Comparison of ENCODE assay signal across 1 cellular context in the genomic region with DNA sequence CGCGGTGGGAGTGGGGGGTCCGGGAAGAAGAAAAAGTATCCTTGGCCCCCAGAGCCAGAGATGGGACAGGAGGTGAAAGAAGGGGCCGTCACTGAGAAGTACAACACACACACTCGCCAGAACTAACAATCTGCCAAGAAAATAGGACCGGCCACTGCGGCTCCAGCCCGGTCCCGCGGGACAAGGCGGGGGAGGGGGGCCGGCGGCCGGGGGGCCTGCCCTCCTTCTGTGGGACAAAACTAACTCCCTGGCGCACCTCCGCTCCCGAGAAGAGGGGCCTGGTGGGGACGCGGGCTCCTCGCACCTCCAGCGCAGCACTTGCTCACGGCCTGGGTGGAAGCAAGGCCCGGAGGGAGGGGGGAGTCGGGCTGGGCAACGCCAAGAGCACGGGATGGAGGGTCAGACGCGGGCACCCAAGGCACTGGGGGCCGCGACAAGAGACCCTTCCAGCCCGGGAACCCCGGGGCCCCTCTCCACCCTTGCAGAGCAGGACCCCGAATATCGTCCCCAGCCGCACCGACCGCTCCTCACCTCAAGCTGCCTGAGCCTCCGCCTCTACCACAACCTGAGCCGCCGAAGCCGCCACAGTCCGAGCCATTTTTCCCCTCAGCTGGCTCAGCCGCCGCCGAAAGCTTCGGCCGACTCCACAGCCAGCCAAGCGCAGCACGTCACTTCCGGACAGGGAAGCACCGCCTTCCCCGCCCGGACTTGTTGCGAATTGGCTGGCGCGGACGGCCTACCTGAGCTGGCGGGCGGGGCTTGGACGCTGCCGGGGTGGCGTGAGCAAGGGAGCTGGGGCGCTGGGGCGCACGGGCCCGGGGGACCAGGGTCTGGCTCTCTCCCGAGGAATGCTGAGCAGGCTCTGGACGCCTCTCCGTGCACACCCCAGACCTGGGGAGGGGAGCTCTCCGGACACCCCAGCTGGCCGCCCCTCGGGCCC.
TF ChIP-seq lines count a peak whose summit lies in the region.

A gene with protein sequence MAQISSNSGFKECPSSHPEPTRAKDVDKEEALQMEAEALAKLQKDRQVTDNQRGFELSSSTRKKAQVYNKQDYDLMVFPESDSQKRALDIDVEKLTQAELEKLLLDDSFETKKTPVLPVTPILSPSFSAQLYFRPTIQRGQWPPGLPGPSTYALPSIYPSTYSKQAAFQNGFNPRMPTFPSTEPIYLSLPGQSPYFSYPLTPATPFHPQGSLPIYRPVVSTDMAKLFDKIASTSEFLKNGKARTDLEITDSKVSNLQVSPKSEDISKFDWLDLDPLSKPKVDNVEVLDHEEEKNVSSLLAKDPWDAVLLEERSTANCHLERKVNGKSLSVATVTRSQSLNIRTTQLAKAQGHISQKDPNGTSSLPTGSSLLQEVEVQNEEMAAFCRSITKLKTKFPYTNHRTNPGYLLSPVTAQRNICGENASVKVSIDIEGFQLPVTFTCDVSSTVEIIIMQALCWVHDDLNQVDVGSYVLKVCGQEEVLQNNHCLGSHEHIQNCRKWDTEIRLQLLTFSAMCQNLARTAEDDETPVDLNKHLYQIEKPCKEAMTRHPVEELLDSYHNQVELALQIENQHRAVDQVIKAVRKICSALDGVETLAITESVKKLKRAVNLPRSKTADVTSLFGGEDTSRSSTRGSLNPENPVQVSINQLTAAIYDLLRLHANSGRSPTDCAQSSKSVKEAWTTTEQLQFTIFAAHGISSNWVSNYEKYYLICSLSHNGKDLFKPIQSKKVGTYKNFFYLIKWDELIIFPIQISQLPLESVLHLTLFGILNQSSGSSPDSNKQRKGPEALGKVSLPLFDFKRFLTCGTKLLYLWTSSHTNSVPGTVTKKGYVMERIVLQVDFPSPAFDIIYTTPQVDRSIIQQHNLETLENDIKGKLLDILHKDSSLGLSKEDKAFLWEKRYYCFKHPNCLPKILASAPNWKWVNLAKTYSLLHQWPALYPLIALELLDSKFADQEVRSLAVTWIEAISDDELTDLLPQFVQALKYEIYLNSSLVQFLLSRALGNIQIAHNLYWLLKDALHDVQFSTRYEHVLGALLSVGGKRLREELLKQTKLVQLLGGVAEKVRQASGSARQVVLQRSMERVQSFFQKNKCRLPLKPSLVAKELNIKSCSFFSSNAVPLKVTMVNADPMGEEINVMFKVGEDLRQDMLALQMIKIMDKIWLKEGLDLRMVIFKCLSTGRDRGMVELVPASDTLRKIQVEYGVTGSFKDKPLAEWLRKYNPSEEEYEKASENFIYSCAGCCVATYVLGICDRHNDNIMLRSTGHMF (N-terminal part only) (minus strand): TSS at position 670 of the 940 bp plus-strand sequence. CDS start 38,245 bp downstream, outside the sequence.

TF ChIP-seq in HepG2, 621 proteins besides CTCF, POLR2A, EP300 and RAD21 (continued from another document and continues in another):
- TF ChIP-seq SRSF9 (IDR thresholded peaks at IDR 0.05; ENCODE audit: borderline replicate concordance, insufficient read depth, low read depth, low read length, poor library complexity, severe bottlenecking) (no peak), NFKB2 (CRISPR knock-in tag; IDR thresholded peaks at IDR 0.05; ENCODE audit: borderline replicate concordance) (no peak; the same call in 1 of the 2 replicates), KLF9 (CRISPR knock-in tag; IDR thresholded peaks at IDR 0.05; ENCODE audit: low read depth) (no peak), KLF11 (CRISPR knock-in tag; IDR thresholded peaks at IDR 0.05) (0 out of 2 replicates have a peak, but pooled peaks have one; percentile 65), RBM39 (IDR thresholded peaks at IDR 0.05; ENCODE audit: low read depth, low read length, poor library complexity, severe bottlenecking) (peak; percentile 90), RFX5 (IDR thresholded peaks at IDR 0.05; ENCODE audit: low read depth, low read length) (no peak), ZFP90 (CRISPR knock-in tag; IDR thresholded peaks at IDR 0.05; ENCODE audit: borderline replicate concordance) (no peak; the same call in 1 of the 2 replicates), TOPORS (CRISPR knock-in tag; IDR thresholded peaks at IDR 0.05) (no peak), IKZF4 (CRISPR knock-in tag; IDR thresholded peaks at IDR 0.05; ENCODE audit: borderline replicate concordance, low read depth, not compliant biosample characterization) (peak; percentile 47), PLRG1 (conservative IDR thresholded peaks at IDR 0.05) (no peak), HDAC2 (CRISPR knock-in tag; IDR thresholded peaks at IDR 0.05) (no peak), AGO2 (optimal IDR thresholded peaks at IDR 0.05; ENCODE audit: low read depth, low read length) (peak; percentile 65)
- TF ChIP-seq, protein P1, sequence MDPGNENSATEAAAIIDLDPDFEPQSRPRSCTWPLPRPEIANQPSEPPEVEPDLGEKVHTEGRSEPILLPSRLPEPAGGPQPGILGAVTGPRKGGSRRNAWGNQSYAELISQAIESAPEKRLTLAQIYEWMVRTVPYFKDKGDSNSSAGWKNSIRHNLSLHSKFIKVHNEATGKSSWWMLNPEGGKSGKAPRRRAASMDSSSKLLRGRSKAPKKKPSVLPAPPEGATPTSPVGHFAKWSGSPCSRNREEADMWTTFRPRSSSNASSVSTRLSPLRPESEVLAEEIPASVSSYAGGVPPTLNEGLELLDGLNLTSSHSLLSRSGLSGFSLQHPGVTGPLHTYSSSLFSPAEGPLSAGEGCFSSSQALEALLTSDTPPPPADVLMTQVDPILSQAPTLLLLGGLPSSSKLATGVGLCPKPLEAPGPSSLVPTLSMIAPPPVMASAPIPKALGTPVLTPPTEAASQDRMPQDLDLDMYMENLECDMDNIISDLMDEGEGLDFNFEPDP (CRISPR knock-in tag; conservative IDR thresholded peaks at IDR 0.05): no peak
- TF ChIP-seq, protein P2, sequence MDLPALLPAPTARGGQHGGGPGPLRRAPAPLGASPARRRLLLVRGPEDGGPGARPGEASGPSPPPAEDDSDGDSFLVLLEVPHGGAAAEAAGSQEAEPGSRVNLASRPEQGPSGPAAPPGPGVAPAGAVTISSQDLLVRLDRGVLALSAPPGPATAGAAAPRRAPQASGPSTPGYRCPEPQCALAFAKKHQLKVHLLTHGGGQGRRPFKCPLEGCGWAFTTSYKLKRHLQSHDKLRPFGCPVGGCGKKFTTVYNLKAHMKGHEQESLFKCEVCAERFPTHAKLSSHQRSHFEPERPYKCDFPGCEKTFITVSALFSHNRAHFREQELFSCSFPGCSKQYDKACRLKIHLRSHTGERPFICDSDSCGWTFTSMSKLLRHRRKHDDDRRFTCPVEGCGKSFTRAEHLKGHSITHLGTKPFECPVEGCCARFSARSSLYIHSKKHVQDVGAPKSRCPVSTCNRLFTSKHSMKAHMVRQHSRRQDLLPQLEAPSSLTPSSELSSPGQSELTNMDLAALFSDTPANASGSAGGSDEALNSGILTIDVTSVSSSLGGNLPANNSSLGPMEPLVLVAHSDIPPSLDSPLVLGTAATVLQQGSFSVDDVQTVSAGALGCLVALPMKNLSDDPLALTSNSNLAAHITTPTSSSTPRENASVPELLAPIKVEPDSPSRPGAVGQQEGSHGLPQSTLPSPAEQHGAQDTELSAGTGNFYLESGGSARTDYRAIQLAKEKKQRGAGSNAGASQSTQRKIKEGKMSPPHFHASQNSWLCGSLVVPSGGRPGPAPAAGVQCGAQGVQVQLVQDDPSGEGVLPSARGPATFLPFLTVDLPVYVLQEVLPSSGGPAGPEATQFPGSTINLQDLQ (CRISPR knock-in tag; IDR thresholded peaks at IDR 0.05): peak; percentile 32; the same call in 1 of the 2 replicates
- TF ChIP-seq, protein P3, sequence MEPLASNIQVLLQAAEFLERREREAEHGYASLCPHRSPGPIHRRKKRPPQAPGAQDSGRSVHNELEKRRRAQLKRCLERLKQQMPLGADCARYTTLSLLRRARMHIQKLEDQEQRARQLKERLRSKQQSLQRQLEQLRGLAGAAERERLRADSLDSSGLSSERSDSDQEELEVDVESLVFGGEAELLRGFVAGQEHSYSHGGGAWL (CRISPR knock-in tag; IDR thresholded peaks at IDR 0.05): peak; percentile 72; the same call in 1 of the 2 replicates
- TF ChIP-seq, protein P4, sequence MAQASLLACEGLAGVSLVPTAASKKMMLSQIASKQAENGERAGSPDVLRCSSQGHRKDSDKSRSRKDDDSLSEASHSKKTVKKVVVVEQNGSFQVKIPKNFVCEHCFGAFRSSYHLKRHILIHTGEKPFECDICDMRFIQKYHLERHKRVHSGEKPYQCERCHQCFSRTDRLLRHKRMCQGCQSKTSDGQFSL (CRISPR knock-in tag; IDR thresholded peaks at IDR 0.05): no peak
- TF ChIP-seq, protein P5, sequence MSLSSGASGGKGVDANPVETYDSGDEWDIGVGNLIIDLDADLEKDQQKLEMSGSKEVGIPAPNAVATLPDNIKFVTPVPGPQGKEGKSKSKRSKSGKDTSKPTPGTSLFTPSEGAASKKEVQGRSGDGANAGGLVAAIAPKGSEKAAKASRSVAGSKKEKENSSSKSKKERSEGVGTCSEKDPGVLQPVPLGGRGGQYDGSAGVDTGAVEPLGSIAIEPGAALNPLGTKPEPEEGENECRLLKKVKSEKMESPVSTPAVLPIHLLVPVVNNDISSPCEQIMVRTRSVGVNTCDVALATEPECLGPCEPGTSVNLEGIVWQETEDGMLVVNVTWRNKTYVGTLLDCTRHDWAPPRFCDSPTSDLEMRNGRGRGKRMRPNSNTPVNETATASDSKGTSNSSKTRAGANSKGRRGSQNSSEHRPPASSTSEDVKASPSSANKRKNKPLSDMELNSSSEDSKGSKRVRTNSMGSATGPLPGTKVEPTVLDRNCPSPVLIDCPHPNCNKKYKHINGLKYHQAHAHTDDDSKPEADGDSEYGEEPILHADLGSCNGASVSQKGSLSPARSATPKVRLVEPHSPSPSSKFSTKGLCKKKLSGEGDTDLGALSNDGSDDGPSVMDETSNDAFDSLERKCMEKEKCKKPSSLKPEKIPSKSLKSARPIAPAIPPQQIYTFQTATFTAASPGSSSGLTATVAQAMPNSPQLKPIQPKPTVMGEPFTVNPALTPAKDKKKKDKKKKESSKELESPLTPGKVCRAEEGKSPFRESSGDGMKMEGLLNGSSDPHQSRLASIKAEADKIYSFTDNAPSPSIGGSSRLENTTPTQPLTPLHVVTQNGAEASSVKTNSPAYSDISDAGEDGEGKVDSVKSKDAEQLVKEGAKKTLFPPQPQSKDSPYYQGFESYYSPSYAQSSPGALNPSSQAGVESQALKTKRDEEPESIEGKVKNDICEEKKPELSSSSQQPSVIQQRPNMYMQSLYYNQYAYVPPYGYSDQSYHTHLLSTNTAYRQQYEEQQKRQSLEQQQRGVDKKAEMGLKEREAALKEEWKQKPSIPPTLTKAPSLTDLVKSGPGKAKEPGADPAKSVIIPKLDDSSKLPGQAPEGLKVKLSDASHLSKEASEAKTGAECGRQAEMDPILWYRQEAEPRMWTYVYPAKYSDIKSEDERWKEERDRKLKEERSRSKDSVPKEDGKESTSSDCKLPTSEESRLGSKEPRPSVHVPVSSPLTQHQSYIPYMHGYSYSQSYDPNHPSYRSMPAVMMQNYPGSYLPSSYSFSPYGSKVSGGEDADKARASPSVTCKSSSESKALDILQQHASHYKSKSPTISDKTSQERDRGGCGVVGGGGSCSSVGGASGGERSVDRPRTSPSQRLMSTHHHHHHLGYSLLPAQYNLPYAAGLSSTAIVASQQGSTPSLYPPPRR (CRISPR knock-in tag; IDR thresholded peaks at IDR 0.05; ENCODE audit: borderline replicate concordance): 0 out of 2 replicates have a peak, but pooled peaks have one; percentile 40
- TF ChIP-seq, protein P6, sequence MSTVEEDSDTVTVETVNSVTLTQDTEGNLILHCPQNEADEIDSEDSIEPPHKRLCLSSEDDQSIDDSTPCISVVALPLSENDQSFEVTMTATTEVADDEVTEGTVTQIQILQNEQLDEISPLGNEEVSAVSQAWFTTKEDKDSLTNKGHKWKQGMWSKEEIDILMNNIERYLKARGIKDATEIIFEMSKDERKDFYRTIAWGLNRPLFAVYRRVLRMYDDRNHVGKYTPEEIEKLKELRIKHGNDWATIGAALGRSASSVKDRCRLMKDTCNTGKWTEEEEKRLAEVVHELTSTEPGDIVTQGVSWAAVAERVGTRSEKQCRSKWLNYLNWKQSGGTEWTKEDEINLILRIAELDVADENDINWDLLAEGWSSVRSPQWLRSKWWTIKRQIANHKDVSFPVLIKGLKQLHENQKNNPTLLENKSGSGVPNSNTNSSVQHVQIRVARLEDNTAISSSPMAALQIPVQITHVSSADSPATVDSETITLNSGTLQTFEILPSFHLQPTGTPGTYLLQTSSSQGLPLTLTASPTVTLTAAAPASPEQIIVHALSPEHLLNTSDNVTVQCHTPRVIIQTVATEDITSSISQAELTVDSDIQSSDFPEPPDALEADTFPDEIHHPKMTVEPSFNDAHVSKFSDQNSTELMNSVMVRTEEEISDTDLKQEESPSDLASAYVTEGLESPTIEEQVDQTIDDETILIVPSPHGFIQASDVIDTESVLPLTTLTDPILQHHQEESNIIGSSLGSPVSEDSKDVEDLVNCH (CRISPR knock-in tag; IDR thresholded peaks at IDR 0.05): no peak
- TF ChIP-seq, protein P7, sequence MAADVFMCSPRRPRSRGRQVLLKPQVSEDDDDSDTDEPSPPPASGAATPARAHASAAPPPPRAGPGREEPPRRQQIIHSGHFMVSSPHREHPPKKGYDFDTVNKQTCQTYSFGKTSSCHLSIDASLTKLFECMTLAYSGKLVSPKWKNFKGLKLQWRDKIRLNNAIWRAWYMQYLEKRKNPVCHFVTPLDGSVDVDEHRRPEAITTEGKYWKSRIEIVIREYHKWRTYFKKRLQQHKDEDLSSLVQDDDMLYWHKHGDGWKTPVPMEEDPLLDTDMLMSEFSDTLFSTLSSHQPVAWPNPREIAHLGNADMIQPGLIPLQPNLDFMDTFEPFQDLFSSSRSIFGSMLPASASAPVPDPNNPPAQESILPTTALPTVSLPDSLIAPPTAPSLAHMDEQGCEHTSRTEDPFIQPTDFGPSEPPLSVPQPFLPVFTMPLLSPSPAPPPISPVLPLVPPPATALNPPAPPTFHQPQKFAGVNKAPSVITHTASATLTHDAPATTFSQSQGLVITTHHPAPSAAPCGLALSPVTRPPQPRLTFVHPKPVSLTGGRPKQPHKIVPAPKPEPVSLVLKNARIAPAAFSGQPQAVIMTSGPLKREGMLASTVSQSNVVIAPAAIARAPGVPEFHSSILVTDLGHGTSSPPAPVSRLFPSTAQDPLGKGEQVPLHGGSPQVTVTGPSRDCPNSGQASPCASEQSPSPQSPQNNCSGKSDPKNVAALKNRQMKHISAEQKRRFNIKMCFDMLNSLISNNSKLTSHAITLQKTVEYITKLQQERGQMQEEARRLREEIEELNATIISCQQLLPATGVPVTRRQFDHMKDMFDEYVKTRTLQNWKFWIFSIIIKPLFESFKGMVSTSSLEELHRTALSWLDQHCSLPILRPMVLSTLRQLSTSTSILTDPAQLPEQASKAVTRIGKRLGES (CRISPR knock-in tag; IDR thresholded peaks at IDR 0.05; ENCODE audit: borderline replicate concordance): no peak
- TF ChIP-seq, protein P8, sequence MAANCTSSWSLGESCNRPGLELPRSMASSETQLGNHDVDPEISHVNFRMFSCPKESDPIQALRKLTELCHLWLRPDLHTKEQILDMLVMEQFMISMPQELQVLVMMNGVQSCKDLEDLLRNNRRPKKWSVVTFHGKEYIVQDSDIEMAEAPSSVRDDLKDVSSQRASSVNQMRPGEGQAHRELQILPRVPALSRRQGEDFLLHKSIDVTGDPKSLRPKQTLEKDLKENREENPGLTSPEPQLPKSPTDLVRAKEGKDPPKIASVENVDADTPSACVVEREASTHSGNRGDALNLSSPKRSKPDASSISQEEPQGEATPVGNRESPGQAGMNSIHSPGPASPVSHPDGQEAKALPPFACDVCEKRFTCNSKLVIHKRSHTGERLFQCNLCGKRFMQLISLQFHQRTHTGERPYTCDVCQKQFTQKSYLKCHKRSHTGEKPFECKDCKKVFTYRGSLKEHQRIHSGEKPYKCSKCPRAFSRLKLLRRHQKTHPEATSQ (CRISPR knock-in tag; IDR thresholded peaks at IDR 0.05; ENCODE audit: borderline replicate concordance): peak; percentile 30; the same call in 1 of the 2 replicates
